In the genomic region with DNA sequence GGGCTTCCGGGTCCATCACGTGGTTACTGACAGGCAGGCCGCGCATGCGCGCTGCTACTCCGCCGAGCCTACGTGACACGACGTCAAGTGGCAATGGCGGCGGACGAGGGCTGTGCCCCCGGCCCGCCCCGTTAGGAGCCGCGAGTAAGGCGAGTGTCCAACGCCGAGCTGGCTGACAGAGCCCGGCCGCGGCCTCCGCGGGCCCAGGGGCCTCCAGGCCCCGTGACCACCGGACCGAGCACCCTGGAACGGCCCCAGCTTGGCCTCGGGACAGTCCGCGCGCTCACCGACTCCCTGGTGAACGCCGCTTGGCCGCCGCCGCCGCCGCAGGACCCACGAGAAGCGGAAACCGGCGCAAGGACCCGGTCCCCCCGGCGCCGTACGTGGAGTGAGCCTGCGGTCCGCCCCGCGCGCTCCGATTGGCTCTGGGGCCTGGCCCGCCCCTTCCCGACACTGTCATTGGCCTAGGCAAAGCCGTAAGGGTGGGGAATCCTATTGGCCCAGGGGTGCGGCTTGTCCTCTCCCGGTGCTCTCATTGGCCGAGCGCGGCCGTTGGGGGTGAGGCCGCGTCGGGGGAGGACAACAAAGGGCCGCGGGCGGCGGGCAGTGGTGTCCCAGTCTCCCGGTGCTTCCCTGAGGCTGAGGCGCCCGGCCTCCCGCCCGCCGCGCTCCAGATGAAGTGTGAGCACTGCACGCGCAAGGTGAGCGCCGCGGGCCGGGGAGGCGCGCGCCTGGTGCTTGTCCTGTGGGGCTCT, we compare ENCODE assay signal across 1 cellular context.
TF ChIP-seq lines count a peak whose summit lies in the region.

A gene (plus strand): TSS at position 612 of the 755 bp plus-strand sequence. CDS start 63 bp downstream, at position 675.

TF ChIP-seq in K562, 482 proteins besides CTCF, POLR2A, EP300 and RAD21 (continued from another document and continues in another):
- TF ChIP-seq, protein P1, sequence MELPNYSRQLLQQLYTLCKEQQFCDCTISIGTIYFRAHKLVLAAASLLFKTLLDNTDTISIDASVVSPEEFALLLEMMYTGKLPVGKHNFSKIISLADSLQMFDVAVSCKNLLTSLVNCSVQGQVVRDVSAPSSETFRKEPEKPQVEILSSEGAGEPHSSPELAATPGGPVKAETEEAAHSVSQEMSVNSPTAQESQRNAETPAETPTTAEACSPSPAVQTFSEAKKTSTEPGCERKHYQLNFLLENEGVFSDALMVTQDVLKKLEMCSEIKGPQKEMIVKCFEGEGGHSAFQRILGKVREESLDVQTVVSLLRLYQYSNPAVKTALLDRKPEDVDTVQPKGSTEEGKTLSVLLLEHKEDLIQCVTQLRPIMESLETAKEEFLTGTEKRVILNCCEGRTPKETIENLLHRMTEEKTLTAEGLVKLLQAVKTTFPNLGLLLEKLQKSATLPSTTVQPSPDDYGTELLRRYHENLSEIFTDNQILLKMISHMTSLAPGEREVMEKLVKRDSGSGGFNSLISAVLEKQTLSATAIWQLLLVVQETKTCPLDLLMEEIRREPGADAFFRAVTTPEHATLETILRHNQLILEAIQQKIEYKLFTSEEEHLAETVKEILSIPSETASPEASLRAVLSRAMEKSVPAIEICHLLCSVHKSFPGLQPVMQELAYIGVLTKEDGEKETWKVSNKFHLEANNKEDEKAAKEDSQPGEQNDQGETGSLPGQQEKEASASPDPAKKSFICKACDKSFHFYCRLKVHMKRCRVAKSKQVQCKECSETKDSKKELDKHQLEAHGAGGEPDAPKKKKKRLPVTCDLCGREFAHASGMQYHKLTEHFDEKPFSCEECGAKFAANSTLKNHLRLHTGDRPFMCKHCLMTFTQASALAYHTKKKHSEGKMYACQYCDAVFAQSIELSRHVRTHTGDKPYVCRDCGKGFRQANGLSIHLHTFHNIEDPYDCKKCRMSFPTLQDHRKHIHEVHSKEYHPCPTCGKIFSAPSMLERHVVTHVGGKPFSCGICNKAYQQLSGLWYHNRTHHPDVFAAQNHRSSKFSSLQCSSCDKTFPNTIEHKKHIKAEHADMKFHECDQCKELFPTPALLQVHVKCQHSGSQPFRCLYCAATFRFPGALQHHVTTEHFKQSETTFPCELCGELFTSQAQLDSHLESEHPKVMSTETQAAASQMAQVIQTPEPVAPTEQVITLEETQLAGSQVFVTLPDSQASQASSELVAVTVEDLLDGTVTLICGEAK (IDR thresholded peaks at IDR 0.05) = peak; percentile 81
- TF ChIP-seq, protein P1 (CRISPR knock-in tag; IDR thresholded peaks at IDR 0.05) = no peak
- TF ChIP-seq RFX7 (CRISPR knock-in tag; IDR thresholded peaks at IDR 0.05) (no peak), MCM3 (IDR thresholded peaks at IDR 0.05) (no peak), NFE2 (IDR thresholded peaks at IDR 0.05; ENCODE audit: low read depth) (no peak), SLC30A9 (CRISPR knock-in tag; IDR thresholded peaks at IDR 0.05) (no peak), NFE2L1 (tag; IDR thresholded peaks at IDR 0.05; ENCODE audit: borderline replicate concordance, low read depth) (no peak), KDM2B (CRISPR knock-in tag; IDR thresholded peaks at IDR 0.05) (no peak), ZBTB1 (CRISPR knock-in tag; IDR thresholded peaks at IDR 0.05; ENCODE audit: borderline replicate concordance, low read depth) (peak; percentile 87), ZBTB8A (IDR thresholded peaks at IDR 0.05; ENCODE audit: partially characterized antibody) (no peak), ZNF75A (CRISPR knock-in tag; IDR thresholded peaks at IDR 0.05) (no peak), ZNF282 (CRISPR knock-in tag; IDR thresholded peaks at IDR 0.05) (no peak), ZNF12 (CRISPR knock-in tag; IDR thresholded peaks at IDR 0.05) (peak; percentile 91), XRCC3 (IDR thresholded peaks at IDR 0.05) (no peak), KAT2B (IDR thresholded peaks at IDR 0.05; ENCODE audit: low read depth, low read length) (no peak), L3MBTL2 (IDR thresholded peaks at IDR 0.05) (peak; percentile 95), SRSF3 (IDR thresholded peaks at IDR 0.05; ENCODE audit: insufficient read depth, low read length) (no peak), STAG1 (CRISPR knock-in tag; IDR thresholded peaks at IDR 0.05; ENCODE audit: borderline replicate concordance) (no peak), STAT5B (CRISPR knock-in tag; IDR thresholded peaks at IDR 0.05) (no peak)
- TF ChIP-seq, protein P2, sequence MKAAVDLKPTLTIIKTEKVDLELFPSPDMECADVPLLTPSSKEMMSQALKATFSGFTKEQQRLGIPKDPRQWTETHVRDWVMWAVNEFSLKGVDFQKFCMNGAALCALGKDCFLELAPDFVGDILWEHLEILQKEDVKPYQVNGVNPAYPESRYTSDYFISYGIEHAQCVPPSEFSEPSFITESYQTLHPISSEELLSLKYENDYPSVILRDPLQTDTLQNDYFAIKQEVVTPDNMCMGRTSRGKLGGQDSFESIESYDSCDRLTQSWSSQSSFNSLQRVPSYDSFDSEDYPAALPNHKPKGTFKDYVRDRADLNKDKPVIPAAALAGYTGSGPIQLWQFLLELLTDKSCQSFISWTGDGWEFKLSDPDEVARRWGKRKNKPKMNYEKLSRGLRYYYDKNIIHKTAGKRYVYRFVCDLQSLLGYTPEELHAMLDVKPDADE (conservative IDR thresholded peaks at IDR 0.05; ENCODE audit: control insufficient read depth, low read depth, low read length) = peak; percentile 80
- TF ChIP-seq, protein P3, sequence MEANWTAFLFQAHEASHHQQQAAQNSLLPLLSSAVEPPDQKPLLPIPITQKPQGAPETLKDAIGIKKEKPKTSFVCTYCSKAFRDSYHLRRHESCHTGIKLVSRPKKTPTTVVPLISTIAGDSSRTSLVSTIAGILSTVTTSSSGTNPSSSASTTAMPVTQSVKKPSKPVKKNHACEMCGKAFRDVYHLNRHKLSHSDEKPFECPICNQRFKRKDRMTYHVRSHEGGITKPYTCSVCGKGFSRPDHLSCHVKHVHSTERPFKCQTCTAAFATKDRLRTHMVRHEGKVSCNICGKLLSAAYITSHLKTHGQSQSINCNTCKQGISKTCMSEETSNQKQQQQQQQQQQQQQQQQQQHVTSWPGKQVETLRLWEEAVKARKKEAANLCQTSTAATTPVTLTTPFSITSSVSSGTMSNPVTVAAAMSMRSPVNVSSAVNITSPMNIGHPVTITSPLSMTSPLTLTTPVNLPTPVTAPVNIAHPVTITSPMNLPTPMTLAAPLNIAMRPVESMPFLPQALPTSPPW (CRISPR knock-in tag; IDR thresholded peaks at IDR 0.05) = peak; percentile 87
- TF ChIP-seq, protein P4, sequence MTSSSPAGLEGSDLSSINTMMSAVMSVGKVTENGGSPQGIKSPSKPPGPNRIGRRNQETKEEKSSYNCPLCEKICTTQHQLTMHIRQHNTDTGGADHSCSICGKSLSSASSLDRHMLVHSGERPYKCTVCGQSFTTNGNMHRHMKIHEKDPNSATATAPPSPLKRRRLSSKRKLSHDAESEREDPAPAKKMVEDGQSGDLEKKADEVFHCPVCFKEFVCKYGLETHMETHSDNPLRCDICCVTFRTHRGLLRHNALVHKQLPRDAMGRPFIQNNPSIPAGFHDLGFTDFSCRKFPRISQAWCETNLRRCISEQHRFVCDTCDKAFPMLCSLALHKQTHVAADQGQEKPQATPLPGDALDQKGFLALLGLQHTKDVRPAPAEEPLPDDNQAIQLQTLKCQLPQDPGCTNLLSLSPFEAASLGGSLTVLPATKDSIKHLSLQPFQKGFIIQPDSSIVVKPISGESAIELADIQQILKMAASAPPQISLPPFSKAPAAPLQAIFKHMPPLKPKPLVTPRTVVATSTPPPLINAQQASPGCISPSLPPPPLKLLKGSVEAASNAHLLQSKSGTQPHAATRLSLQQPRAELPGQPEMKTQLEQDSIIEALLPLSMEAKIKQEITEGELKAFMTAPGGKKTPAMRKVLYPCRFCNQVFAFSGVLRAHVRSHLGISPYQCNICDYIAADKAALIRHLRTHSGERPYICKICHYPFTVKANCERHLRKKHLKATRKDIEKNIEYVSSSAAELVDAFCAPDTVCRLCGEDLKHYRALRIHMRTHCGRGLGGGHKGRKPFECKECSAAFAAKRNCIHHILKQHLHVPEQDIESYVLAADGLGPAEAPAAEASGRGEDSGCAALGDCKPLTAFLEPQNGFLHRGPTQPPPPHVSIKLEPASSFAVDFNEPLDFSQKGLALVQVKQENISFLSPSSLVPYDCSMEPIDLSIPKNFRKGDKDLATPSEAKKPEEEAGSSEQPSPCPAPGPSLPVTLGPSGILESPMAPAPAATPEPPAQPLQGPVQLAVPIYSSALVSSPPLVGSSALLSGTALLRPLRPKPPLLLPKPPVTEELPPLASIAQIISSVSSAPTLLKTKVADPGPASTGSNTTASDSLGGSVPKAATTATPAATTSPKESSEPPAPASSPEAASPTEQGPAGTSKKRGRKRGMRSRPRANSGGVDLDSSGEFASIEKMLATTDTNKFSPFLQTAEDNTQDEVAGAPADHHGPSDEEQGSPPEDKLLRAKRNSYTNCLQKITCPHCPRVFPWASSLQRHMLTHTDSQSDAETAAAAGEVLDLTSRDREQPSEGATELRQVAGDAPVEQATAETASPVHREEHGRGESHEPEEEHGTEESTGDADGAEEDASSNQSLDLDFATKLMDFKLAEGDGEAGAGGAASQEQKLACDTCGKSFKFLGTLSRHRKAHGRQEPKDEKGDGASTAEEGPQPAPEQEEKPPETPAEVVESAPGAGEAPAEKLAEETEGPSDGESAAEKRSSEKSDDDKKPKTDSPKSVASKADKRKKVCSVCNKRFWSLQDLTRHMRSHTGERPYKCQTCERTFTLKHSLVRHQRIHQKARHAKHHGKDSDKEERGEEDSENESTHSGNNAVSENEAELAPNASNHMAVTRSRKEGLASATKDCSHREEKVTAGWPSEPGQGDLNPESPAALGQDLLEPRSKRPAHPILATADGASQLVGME (CRISPR knock-in tag; IDR thresholded peaks at IDR 0.05) = peak; percentile 78; the same call in 1 of the 2 replicates
- TF ChIP-seq, protein P5, sequence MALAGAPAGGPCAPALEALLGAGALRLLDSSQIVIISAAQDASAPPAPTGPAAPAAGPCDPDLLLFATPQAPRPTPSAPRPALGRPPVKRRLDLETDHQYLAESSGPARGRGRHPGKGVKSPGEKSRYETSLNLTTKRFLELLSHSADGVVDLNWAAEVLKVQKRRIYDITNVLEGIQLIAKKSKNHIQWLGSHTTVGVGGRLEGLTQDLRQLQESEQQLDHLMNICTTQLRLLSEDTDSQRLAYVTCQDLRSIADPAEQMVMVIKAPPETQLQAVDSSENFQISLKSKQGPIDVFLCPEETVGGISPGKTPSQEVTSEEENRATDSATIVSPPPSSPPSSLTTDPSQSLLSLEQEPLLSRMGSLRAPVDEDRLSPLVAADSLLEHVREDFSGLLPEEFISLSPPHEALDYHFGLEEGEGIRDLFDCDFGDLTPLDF (CRISPR knock-in tag; IDR thresholded peaks at IDR 0.05) = peak; percentile 87
- TF ChIP-seq, protein P6, sequence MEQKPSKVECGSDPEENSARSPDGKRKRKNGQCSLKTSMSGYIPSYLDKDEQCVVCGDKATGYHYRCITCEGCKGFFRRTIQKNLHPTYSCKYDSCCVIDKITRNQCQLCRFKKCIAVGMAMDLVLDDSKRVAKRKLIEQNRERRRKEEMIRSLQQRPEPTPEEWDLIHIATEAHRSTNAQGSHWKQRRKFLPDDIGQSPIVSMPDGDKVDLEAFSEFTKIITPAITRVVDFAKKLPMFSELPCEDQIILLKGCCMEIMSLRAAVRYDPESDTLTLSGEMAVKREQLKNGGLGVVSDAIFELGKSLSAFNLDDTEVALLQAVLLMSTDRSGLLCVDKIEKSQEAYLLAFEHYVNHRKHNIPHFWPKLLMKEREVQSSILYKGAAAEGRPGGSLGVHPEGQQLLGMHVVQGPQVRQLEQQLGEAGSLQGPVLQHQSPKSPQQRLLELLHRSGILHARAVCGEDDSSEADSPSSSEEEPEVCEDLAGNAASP (IDR thresholded peaks at IDR 0.05) = no peak
- TF ChIP-seq, protein P7, sequence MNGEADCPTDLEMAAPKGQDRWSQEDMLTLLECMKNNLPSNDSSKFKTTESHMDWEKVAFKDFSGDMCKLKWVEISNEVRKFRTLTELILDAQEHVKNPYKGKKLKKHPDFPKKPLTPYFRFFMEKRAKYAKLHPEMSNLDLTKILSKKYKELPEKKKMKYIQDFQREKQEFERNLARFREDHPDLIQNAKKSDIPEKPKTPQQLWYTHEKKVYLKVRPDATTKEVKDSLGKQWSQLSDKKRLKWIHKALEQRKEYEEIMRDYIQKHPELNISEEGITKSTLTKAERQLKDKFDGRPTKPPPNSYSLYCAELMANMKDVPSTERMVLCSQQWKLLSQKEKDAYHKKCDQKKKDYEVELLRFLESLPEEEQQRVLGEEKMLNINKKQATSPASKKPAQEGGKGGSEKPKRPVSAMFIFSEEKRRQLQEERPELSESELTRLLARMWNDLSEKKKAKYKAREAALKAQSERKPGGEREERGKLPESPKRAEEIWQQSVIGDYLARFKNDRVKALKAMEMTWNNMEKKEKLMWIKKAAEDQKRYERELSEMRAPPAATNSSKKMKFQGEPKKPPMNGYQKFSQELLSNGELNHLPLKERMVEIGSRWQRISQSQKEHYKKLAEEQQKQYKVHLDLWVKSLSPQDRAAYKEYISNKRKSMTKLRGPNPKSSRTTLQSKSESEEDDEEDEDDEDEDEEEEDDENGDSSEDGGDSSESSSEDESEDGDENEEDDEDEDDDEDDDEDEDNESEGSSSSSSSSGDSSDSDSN (IDR thresholded peaks at IDR 0.05; ENCODE audit: borderline replicate concordance in 1 of 2, low read depth in 2 of 2, low read length in 2 of 2) = 0 out of 4 replicates have a peak, but pooled peaks of 1 of the 2 experiments have one; percentile 63
- TF ChIP-seq, protein P8, sequence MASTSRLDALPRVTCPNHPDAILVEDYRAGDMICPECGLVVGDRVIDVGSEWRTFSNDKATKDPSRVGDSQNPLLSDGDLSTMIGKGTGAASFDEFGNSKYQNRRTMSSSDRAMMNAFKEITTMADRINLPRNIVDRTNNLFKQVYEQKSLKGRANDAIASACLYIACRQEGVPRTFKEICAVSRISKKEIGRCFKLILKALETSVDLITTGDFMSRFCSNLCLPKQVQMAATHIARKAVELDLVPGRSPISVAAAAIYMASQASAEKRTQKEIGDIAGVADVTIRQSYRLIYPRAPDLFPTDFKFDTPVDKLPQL (IDR thresholded peaks at IDR 0.05; ENCODE audit: extremely low read depth, insufficient read length) = no peak
